Comparison of ENCODE assay signal across 21 cellular contexts in the genomic region with DNA sequence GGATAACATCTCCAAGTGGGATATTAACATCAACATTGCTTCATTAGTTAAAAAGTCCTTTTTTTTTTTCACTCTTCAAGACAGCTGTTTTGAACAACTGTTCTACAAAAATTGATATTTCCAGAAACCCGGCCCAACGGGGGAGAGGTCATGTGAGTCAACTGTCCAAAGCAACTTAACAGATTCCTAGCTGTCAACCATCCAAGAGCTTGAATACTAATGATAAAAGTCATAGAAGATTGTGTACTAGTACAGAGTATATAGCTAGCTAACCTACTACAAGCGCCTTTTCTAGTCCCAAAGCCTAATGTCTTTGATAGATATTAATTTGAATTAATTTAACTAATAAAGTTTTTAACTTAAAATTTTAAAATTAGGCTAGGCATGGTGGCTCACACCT.
DNase-seq lines count a peak whose midpoint lies in the region; ATAC-seq and TF ChIP-seq lines count a peak whose summit lies in the region.
"Had no signal": no experiment of that assay in that cellular context is flagged by ENCODE, and none has a peak within 500 bp of the region (broad histone marks: within the 10 kb centered on the region; RNA-seq: fewer than 3 reads in every experiment).

No MANE protein-coding gene starts in this region.

- no peaks in the 10 kb centered on the region for H3K79me1 ChIP-seq in mesendoderm (ENCODE audit: low read length)

- H3K56ac ChIP-seq in mesendoderm (ENCODE audit: low read length): no peak overlapping the region

- no peak overlapping the region for H3K23ac ChIP-seq in mesendoderm (ENCODE audit: low read length)

- no peaks in the 10 kb centered on the region for H3K9me3 ChIP-seq in fibroblast of lung (ENCODE audit: control insufficient read depth, insufficient read depth, low read depth, low read length)
- no peaks in the 10 kb centered on the region for H3K9me3 ChIP-seq in testis
- H3K9me3 ChIP-seq: suprapubic skin had no signal

- 52 to 64% methylated on average over 3 of the region's 3 CpGs for WGBS in testis, 2 donors
- no CpG with 5 or more reads among the region's 3 CpGs for WGBS in mesendoderm (ENCODE audit: extremely low coverage, insufficient coverage, low lambda C conversion rate)

- no peak overlapping the region for H4K8ac ChIP-seq in mesendoderm (ENCODE audit: low read depth, low read length)

- no peaks in the 10 kb centered on the region for H3K27me3 ChIP-seq in fibroblast of lung (ENCODE audit: control insufficient read depth, insufficient read depth, low read length)
- no peaks in the 10 kb centered on the region for H3K27me3 ChIP-seq in testis
- H3K27me3 ChIP-seq in mesendoderm (ENCODE audit: insufficient read depth, low read length, poor library complexity): no peaks in the 10 kb centered on the region
- H3K27me3 ChIP-seq: sigmoid colon, suprapubic skin had no signal

- H2BK5ac ChIP-seq in mesendoderm (ENCODE audit: low read length): no peak overlapping the region

- H4K5ac ChIP-seq in mesendoderm (ENCODE audit: low read length): no peak overlapping the region

- no peak overlapping the region for H3K18ac ChIP-seq in mesendoderm (ENCODE audit: low read length)

- no peaks in the 10 kb centered on the region for H4K20me1 ChIP-seq in fibroblast of lung (ENCODE audit: control insufficient read depth, extremely low read depth, insufficient read depth, low read length)

- intact Hi-C loops in testis (cut with DNase I; ENCODE audit: low total_unique reads): no loop called here

- H2BK120ac ChIP-seq in mesendoderm (ENCODE audit: low read depth, low read length): no peak overlapping the region

- H3K4me1 ChIP-seq in fibroblast of lung (ENCODE audit: control insufficient read depth, extremely low read depth, insufficient read depth, low read length) (peaks cover 14% of the 10 kb centered on the region), testis (no peaks in the 10 kb centered on the region), mesendoderm (ENCODE audit: control insufficient read depth, low read depth, low read length) (no peaks in the 10 kb centered on the region)

- no peak overlapping the region for H2AK5ac ChIP-seq in mesendoderm (ENCODE audit: low read length)

- DNase-seq in AG20443 (ENCODE audit: low spot score): peak; percentile 37
- DNase-seq in NCI-H226: peak; percentile 69
- peak; percentile 87 to 96 for DNase-seq in fibroblast of lung (ENCODE audit: low read depth in 2 of 2)
- DNase-seq in myocyte (ENCODE audit: low read depth): peak; percentile 88
- DNase-seq in testis: no peak
- DNase-seq in kidney glomerular epithelial cell (lab: John Stamatoyannopoulos, UW): no peak
- no peak for DNase-seq in mesendoderm
- DNase-seq: activated CD4-positive, CD25-positive, alpha-beta regulatory T cell; activated CD8-positive, alpha-beta memory T cell treated with anti-CD3 and anti-CD28 coated beads for 24 hours; AML-193; amniotic stem cell; Calu3; glutamatergic neuron; midbrain; MV-4-11; NCI-H2081 treated with DMSO at 0.1 percent for 48 hours; NCI-H748 treated with DMSO at 0.1 percent for 48 hours; sigmoid colon; stimulated activated CD4-positive, alpha-beta T cell treated with anti-CD3 and anti-CD28 coated beads, Interleukin-4, amount 100 ng/mL, for 1 hour had no signal

- H3K9ac ChIP-seq in fibroblast of lung (ENCODE audit: insufficient read depth, low read length) (no peak overlapping the region), mesendoderm (ENCODE audit: low read length) (no peak overlapping the region)

- H3K4me2 ChIP-seq in fibroblast of lung (ENCODE audit: extremely low read depth, insufficient read depth, low read length) (no peak overlapping the region), mesendoderm (ENCODE audit: low read length) (no peak overlapping the region)

- H3K4ac ChIP-seq in mesendoderm (ENCODE audit: low read depth, low read length): no peak overlapping the region

- no peaks in the 10 kb centered on the region for H3K36me3 ChIP-seq in fibroblast of lung (ENCODE audit: control insufficient read depth, insufficient read depth, low read length)
- H3K36me3 ChIP-seq in testis (ENCODE audit: low read depth, missing control alignments): no peaks in the 10 kb centered on the region
- no peaks in the 10 kb centered on the region for H3K36me3 ChIP-seq in mesendoderm (ENCODE audit: control insufficient read depth, insufficient read depth, low read length)
- H3K36me3 ChIP-seq: sigmoid colon, suprapubic skin had no signal

- no peak for ATAC-seq in GM18511 (IDR thresholded peaks at IDR 0.05; ENCODE audit: unreplicated experiment)

- H3K4me3 ChIP-seq in fibroblast of lung (replicated peaks in 1 of 4; ENCODE audit: control extremely low read depth in 1 of 4, insufficient read depth in 1 of 4, low read depth in 3 of 4, low read length in 4 of 4): no peak overlapping the region
- no peak overlapping the region for H3K4me3 ChIP-seq in testis
- H3K4me3 ChIP-seq in mesendoderm (ENCODE audit: low read length): no peak overlapping the region
- H3K4me3 ChIP-seq: sigmoid colon, suprapubic skin had no signal

- TF ChIP-seq POLR2A in testis (IDR thresholded peaks at IDR 0.05): no peak

- no peak overlapping the region for H2BK15ac ChIP-seq in mesendoderm (replicated peaks; ENCODE audit: low read depth)

- peak overlapping the region; percentile 26 for H3K27ac ChIP-seq in fibroblast of lung (ENCODE audit: insufficient read depth, low read length)
- H3K27ac ChIP-seq in testis: no peak overlapping the region
- H3K27ac ChIP-seq in mesendoderm (ENCODE audit: low read depth, low read length): no peak overlapping the region
- H3K27ac ChIP-seq: sigmoid colon, suprapubic skin had no signal

- H3K79me2 ChIP-seq in fibroblast of lung (ENCODE audit: control insufficient read depth, insufficient read depth, low read length) (no peaks in the 10 kb centered on the region), mesendoderm (ENCODE audit: control insufficient read depth, insufficient read depth, low read length) (no peaks in the 10 kb centered on the region)

- H2AFZ ChIP-seq in fibroblast of lung (ENCODE audit: low read length): no peak overlapping the region

- no peak for TF ChIP-seq CTCF in fibroblast of lung (conservative IDR thresholded peaks at IDR 0.05 in 1 of 2, IDR thresholded peaks at IDR 0.05 in 1 of 2; ENCODE audit: low read depth in 1 of 2, low read length in 2 of 2)
- TF ChIP-seq CTCF in testis (IDR thresholded peaks at IDR 0.05): no peak

Comparison
In these comparisons a context has a peak if more than half of its experiments do, and no peak if none do; other contexts are left out.
1. DNase-seq: peak in AG20443 (single experiment), NCI-H226 (single experiment), fibroblast of lung (2 of 2) and myocyte (single experiment); none in testis (single experiment), kidney glomerular epithelial cell (single experiment) and mesendoderm (single experiment).